1 cellular context compared by ENCODE assay signal in the genomic region with DNA sequence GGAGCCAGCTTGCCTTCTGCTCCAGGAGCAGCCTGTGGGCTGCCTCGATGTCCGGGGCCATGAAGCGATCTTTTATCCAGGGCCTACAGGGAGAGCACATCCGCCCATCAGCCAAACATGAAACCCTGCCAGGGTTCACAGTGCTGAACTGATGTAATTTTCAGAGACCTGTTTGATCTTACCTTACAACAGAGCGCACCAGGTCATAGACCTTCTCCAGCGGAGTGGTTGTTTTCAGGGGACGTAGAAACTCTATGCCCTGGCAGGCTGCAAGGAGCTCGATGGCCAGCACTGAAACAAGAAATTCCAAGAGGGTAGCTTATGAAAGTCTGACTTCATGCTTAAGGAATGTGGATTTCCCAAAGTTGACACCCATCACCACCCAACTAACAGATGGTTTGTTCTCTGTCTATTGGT.
A peak's percentile ranks its signal among the peaks of the same experiment; 100 is the strongest.
TF ChIP-seq lines count a peak whose summit lies in the region.

No MANE protein-coding gene starts in this region.

TF ChIP-seq in HepG2, 621 proteins besides CTCF, POLR2A, EP300 and RAD21 (continued from another document and continues in another):
- TF ChIP-seq, protein P1, sequence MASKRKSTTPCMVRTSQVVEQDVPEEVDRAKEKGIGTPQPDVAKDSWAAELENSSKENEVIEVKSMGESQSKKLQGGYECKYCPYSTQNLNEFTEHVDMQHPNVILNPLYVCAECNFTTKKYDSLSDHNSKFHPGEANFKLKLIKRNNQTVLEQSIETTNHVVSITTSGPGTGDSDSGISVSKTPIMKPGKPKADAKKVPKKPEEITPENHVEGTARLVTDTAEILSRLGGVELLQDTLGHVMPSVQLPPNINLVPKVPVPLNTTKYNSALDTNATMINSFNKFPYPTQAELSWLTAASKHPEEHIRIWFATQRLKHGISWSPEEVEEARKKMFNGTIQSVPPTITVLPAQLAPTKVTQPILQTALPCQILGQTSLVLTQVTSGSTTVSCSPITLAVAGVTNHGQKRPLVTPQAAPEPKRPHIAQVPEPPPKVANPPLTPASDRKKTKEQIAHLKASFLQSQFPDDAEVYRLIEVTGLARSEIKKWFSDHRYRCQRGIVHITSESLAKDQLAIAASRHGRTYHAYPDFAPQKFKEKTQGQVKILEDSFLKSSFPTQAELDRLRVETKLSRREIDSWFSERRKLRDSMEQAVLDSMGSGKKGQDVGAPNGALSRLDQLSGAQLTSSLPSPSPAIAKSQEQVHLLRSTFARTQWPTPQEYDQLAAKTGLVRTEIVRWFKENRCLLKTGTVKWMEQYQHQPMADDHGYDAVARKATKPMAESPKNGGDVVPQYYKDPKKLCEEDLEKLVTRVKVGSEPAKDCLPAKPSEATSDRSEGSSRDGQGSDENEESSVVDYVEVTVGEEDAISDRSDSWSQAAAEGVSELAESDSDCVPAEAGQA (IDR thresholded peaks at IDR 0.05; ENCODE audit: low read depth): no peak
- TF ChIP-seq, protein P1 (CRISPR knock-in tag; IDR thresholded peaks at IDR 0.05; ENCODE audit: borderline replicate concordance): no peak
- no peak for TF ChIP-seq ZNF335 (CRISPR knock-in tag; IDR thresholded peaks at IDR 0.05)
- TF ChIP-seq TAF1 (CRISPR knock-in tag; IDR thresholded peaks at IDR 0.05): no peak
- no peak for TF ChIP-seq NFE2 (CRISPR knock-in tag; IDR thresholded peaks at IDR 0.05)
- TF ChIP-seq DNMT3B (CRISPR knock-in tag; conservative IDR thresholded peaks at IDR 0.05): no peak
- TF ChIP-seq, protein P2, sequence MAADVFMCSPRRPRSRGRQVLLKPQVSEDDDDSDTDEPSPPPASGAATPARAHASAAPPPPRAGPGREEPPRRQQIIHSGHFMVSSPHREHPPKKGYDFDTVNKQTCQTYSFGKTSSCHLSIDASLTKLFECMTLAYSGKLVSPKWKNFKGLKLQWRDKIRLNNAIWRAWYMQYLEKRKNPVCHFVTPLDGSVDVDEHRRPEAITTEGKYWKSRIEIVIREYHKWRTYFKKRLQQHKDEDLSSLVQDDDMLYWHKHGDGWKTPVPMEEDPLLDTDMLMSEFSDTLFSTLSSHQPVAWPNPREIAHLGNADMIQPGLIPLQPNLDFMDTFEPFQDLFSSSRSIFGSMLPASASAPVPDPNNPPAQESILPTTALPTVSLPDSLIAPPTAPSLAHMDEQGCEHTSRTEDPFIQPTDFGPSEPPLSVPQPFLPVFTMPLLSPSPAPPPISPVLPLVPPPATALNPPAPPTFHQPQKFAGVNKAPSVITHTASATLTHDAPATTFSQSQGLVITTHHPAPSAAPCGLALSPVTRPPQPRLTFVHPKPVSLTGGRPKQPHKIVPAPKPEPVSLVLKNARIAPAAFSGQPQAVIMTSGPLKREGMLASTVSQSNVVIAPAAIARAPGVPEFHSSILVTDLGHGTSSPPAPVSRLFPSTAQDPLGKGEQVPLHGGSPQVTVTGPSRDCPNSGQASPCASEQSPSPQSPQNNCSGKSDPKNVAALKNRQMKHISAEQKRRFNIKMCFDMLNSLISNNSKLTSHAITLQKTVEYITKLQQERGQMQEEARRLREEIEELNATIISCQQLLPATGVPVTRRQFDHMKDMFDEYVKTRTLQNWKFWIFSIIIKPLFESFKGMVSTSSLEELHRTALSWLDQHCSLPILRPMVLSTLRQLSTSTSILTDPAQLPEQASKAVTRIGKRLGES (CRISPR knock-in tag; IDR thresholded peaks at IDR 0.05; ENCODE audit: borderline replicate concordance): no peak
- TF ChIP-seq, protein P3, sequence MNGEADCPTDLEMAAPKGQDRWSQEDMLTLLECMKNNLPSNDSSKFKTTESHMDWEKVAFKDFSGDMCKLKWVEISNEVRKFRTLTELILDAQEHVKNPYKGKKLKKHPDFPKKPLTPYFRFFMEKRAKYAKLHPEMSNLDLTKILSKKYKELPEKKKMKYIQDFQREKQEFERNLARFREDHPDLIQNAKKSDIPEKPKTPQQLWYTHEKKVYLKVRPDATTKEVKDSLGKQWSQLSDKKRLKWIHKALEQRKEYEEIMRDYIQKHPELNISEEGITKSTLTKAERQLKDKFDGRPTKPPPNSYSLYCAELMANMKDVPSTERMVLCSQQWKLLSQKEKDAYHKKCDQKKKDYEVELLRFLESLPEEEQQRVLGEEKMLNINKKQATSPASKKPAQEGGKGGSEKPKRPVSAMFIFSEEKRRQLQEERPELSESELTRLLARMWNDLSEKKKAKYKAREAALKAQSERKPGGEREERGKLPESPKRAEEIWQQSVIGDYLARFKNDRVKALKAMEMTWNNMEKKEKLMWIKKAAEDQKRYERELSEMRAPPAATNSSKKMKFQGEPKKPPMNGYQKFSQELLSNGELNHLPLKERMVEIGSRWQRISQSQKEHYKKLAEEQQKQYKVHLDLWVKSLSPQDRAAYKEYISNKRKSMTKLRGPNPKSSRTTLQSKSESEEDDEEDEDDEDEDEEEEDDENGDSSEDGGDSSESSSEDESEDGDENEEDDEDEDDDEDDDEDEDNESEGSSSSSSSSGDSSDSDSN (CRISPR knock-in tag; IDR thresholded peaks at IDR 0.05): peak; percentile 55
- TF ChIP-seq, protein P4, sequence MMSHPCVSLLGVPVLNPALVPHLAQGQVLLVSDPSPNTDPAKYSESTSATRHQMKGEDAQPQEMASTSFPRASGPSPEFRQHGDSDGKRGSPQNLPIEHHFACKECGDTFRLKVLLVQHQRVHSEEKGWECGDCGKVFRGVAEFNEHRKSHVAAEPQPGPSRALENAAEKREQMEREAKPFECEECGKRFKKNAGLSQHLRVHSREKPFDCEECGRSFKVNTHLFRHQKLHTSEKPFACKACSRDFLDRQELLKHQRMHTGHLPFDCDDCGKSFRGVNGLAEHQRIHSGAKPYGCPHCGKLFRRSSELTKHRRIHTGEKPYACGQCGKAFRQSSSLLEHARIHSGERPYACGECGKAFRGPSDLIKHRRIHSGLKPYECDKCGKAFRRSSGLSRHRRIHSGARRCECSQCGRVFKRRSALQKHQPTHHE (CRISPR knock-in tag; IDR thresholded peaks at IDR 0.05; ENCODE audit: borderline replicate concordance): no peak
- TF ChIP-seq RFXAP (CRISPR knock-in tag; IDR thresholded peaks at IDR 0.05; ENCODE audit: borderline replicate concordance): peak; percentile 81; the same call in 1 of the 2 replicates
- TF ChIP-seq, protein P5, sequence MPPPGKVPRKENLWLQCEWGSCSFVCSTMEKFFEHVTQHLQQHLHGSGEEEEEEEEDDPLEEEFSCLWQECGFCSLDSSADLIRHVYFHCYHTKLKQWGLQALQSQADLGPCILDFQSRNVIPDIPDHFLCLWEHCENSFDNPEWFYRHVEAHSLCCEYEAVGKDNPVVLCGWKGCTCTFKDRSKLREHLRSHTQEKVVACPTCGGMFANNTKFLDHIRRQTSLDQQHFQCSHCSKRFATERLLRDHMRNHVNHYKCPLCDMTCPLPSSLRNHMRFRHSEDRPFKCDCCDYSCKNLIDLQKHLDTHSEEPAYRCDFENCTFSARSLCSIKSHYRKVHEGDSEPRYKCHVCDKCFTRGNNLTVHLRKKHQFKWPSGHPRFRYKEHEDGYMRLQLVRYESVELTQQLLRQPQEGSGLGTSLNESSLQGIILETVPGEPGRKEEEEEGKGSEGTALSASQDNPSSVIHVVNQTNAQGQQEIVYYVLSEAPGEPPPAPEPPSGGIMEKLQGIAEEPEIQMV (CRISPR knock-in tag; IDR thresholded peaks at IDR 0.05; ENCODE audit: low read depth): no peak
- TF ChIP-seq POLR2G (IDR thresholded peaks at IDR 0.05; ENCODE audit: low read depth, low read length): no peak
- TF ChIP-seq, protein P6, sequence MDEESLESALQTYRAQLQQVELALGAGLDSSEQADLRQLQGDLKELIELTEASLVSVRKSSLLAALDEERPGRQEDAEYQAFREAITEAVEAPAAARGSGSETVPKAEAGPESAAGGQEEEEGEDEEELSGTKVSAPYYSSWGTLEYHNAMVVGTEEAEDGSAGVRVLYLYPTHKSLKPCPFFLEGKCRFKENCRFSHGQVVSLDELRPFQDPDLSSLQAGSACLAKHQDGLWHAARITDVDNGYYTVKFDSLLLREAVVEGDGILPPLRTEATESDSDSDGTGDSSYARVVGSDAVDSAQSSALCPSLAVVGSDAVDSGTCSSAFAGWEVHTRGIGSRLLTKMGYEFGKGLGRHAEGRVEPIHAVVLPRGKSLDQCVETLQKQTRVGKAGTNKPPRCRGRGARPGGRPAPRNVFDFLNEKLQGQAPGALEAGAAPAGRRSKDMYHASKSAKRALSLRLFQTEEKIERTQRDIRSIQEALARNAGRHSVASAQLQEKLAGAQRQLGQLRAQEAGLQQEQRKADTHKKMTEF (CRISPR knock-in tag; IDR thresholded peaks at IDR 0.05): peak; percentile 61; the same call in 1 of the 2 replicates
- TF ChIP-seq ZNF768 (CRISPR knock-in tag; IDR thresholded peaks at IDR 0.05): no peak
- TF ChIP-seq ZNF484 (CRISPR knock-in tag; IDR thresholded peaks at IDR 0.05; ENCODE audit: borderline replicate concordance, low read depth): no peak
- no peak for TF ChIP-seq POLR2AphosphoS2 (IDR thresholded peaks at IDR 0.05; ENCODE audit: low read depth, low read length)
- no peak for TF ChIP-seq ZNF772 (CRISPR knock-in tag; IDR thresholded peaks at IDR 0.05)
- TF ChIP-seq IRX3 (CRISPR knock-in tag; IDR thresholded peaks at IDR 0.05; ENCODE audit: borderline replicate concordance, low read depth): no peak
- TF ChIP-seq, protein P7, sequence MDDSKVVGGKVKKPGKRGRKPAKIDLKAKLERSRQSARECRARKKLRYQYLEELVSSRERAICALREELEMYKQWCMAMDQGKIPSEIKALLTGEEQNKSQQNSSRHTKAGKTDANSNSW (CRISPR knock-in tag; IDR thresholded peaks at IDR 0.05; ENCODE audit: borderline replicate concordance): no peak
- TF ChIP-seq HCFC1 (IDR thresholded peaks at IDR 0.05; ENCODE audit: low read depth, low read length): no peak
- TF ChIP-seq SNRNP70 (IDR thresholded peaks at IDR 0.05; ENCODE audit: low read depth, low read length): no peak
- TF ChIP-seq CREB1 (IDR thresholded peaks at IDR 0.05): no peak
- TF ChIP-seq CREB1 (CRISPR knock-in tag; IDR thresholded peaks at IDR 0.05): no peak; the same call in 1 of the 2 replicates
- no peak for TF ChIP-seq GTF2F1 (IDR thresholded peaks at IDR 0.05; ENCODE audit: low read length)
- TF ChIP-seq ZFP82 (CRISPR knock-in tag; IDR thresholded peaks at IDR 0.05; ENCODE audit: borderline replicate concordance): 0 out of 2 replicates have a peak, but pooled peaks have one; percentile 63
- TF ChIP-seq HOXA9 (CRISPR knock-in tag; IDR thresholded peaks at IDR 0.05; ENCODE audit: borderline replicate concordance): no peak
- TF ChIP-seq TCF7L2 (IDR thresholded peaks at IDR 0.05; ENCODE audit: low read depth, low read length): no peak
- TF ChIP-seq, protein P8, sequence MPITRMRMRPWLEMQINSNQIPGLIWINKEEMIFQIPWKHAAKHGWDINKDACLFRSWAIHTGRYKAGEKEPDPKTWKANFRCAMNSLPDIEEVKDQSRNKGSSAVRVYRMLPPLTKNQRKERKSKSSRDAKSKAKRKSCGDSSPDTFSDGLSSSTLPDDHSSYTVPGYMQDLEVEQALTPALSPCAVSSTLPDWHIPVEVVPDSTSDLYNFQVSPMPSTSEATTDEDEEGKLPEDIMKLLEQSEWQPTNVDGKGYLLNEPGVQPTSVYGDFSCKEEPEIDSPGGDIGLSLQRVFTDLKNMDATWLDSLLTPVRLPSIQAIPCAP (CRISPR knock-in tag; IDR thresholded peaks at IDR 0.05; ENCODE audit: low read depth): no peak
- TF ChIP-seq ZNF607 (CRISPR knock-in tag; IDR thresholded peaks at IDR 0.05; ENCODE audit: borderline replicate concordance): peak; percentile 33; the same call in 1 of the 2 replicates
- no peak for TF ChIP-seq CENPX (CRISPR knock-in tag; IDR thresholded peaks at IDR 0.05)
- TF ChIP-seq ZNF644 (CRISPR knock-in tag; IDR thresholded peaks at IDR 0.05; ENCODE audit: low read depth): peak; percentile 89
- no peak for TF ChIP-seq ZNF256 (CRISPR knock-in tag; conservative IDR thresholded peaks at IDR 0.05)
- TF ChIP-seq MEIS2 (CRISPR knock-in tag; IDR thresholded peaks at IDR 0.05): no peak
- no peak for TF ChIP-seq ZSCAN22 (CRISPR knock-in tag; IDR thresholded peaks at IDR 0.05)
- peak; percentile 83 for TF ChIP-seq PHF21A (CRISPR knock-in tag; IDR thresholded peaks at IDR 0.05)
- TF ChIP-seq THAP11 (CRISPR knock-in tag; IDR thresholded peaks at IDR 0.05): 0 out of 2 replicates have a peak, but pooled peaks have one; percentile 55
- TF ChIP-seq MLLT10 (CRISPR knock-in tag; IDR thresholded peaks at IDR 0.05): no peak
- TF ChIP-seq MYNN (CRISPR knock-in tag; IDR thresholded peaks at IDR 0.05; ENCODE audit: low read depth): no peak
- TF ChIP-seq SKI (IDR thresholded peaks at IDR 0.05; ENCODE audit: partially characterized antibody): peak; percentile 39
- peak; percentile 95 for TF ChIP-seq RXRB (CRISPR knock-in tag; IDR thresholded peaks at IDR 0.05; ENCODE audit: borderline replicate concordance)
- TF ChIP-seq XBP1 (CRISPR knock-in tag; IDR thresholded peaks at IDR 0.05): peak; percentile 44; the same call in 1 of the 2 replicates
- TF ChIP-seq, protein P9, sequence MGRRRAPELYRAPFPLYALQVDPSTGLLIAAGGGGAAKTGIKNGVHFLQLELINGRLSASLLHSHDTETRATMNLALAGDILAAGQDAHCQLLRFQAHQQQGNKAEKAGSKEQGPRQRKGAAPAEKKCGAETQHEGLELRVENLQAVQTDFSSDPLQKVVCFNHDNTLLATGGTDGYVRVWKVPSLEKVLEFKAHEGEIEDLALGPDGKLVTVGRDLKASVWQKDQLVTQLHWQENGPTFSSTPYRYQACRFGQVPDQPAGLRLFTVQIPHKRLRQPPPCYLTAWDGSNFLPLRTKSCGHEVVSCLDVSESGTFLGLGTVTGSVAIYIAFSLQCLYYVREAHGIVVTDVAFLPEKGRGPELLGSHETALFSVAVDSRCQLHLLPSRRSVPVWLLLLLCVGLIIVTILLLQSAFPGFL (CRISPR knock-in tag; IDR thresholded peaks at IDR 0.05): no peak
